Comparison of ENCODE assay signal across 9 cellular contexts in genomic region chr14:21098892-21099595, GRCh38. TPM values are rescaled to one million over a fixed set of nuclear protein-coding genes. Genes with fewer than 3 reads are reported as not detected.
DNase-seq lines count a peak whose midpoint lies in the region; ATAC-seq and TF ChIP-seq lines count a peak whose summit lies in the region.
"Had no signal": no experiment of that assay in that cellular context is flagged by ENCODE, and none has a peak within 500 bp of the region (broad histone marks: within the 10 kb centered on the region; RNA-seq: fewer than 3 reads in every experiment).

No MANE protein-coding gene starts in this region.

- in situ Hi-C loops in brain microvascular endothelial cell (cut with HindIII; ENCODE audit: low pct_ligation_motif_present, low sequenced_read_pairs), result no loop called here

- H3K27ac ChIP-seq in AG04450 (ENCODE audit: low read depth, low read length) (no peak overlapping the region), HUES48 (ENCODE audit: low read depth, low read length) (peak overlapping the region; percentile 91), brain microvascular endothelial cell (no peak overlapping the region)

- TF ChIP-seq CTCF in AG04450 (IDR thresholded peaks at IDR 0.05; ENCODE audit: low read depth, low read length) (no peak), brain microvascular endothelial cell (IDR thresholded peaks at IDR 0.05; ENCODE audit: low read depth, low read length, missing control alignments) (no peak), mucosa of descending colon (IDR thresholded peaks at IDR 0.05) (no peak)

- H3K4me3 ChIP-seq in AG04450 (ENCODE audit: low read depth, low read length) (peak overlapping the region; percentile 73), HUES48 (ENCODE audit: low read depth, low read length) (peak overlapping the region; percentile 84), brain microvascular endothelial cell (ENCODE audit: low read depth, low read length) (peak overlapping the region; percentile 57), mucosa of descending colon (peak overlapping the region; percentile 27)

- H3K4me1 ChIP-seq in HUES48 (ENCODE audit: control insufficient read depth, insufficient read depth, low read length) (peaks cover 56% of the 10 kb centered on the region), mucosa of descending colon (ENCODE audit: low read depth) (peaks cover 35% of the 10 kb centered on the region)

- ATAC-seq in mucosa of descending colon (no peak), HG03097 (IDR thresholded peaks at IDR 0.05; ENCODE audit: low FRiP score, unreplicated experiment) (no peak)

- CTCF ChIA-PET in AG04450 (lab: Charles Lee), result interaction anchor here (0.5 to 2.9 kb wide), 5 partner anchors 10 to 373 kb away, joined by 3 to 22 read pairs (median 4); no protein-coding TSS in a partner anchor

- DNase-seq in AG04450 (ENCODE audit: low read depth, low spot score), result no peak
- DNase-seq in brain microvascular endothelial cell, result no peak
- no peak for DNase-seq in mucosa of descending colon
- no peak for DNase-seq in hippocampal formation (lab: John Stamatoyannopoulos, UW)
- no peak for DNase-seq in KG1 (lab: John Stamatoyannopoulos, UW)
- no peak for DNase-seq in NCI-H2171 (lab: John Stamatoyannopoulos, UW)

- H3K36me3 ChIP-seq in HUES48 (ENCODE audit: control insufficient read depth, insufficient read depth, low read length) (no peaks in the 10 kb centered on the region), brain microvascular endothelial cell (replicated peaks) (no peaks in the 10 kb centered on the region), mucosa of descending colon (ENCODE audit: low read depth) (no peaks in the 10 kb centered on the region)

- no peaks in the 10 kb centered on the region; the same call in 1 of the 2 replicates for H3K9me3 ChIP-seq in AG04450 (ENCODE audit: control insufficient read depth, insufficient read depth, low read length)
- no peaks in the 10 kb centered on the region for H3K9me3 ChIP-seq in HUES48 (ENCODE audit: control insufficient read depth, insufficient read depth, low read length)
- no peaks in the 10 kb centered on the region for H3K9me3 ChIP-seq in mucosa of descending colon

- POLR2A ChIA-PET in AG04450 (lab: Yijun Ruan, JAX), result no interaction called here

- peaks cover 9% of the 10 kb centered on the region for H3K27me3 ChIP-seq in AG04450 (ENCODE audit: control insufficient read depth, insufficient read depth, low read length)
- H3K27me3 ChIP-seq in HUES48 (ENCODE audit: control insufficient read depth, insufficient read depth, low read length), result no peaks in the 10 kb centered on the region
- H3K27me3 ChIP-seq in brain microvascular endothelial cell (replicated peaks), result no peaks in the 10 kb centered on the region

- H3K9ac ChIP-seq in HUES48 (ENCODE audit: low read depth, low read length), result peak overlapping the region; percentile 50

- intact Hi-C loops in mucosa of descending colon (cut with DNase I, micrococcal nuclease), result loop anchor here in 1 of 2 donors (10.0 kb wide), 1 partner anchor 84 kb away; no protein-coding TSS in a partner anchor

RNA-seq across cellular contexts. Expression of gene ZNF219, which starts 0.6 kb away (rescaled TPM):
- 3.9 and 4.8 TPM in 2 replicates for polyA plus RNA-seq in AG04450 (2011; rRNA removed)
- 2.0 and 5.7 TPM in 2 replicates for polyA minus RNA-seq in AG04450 (2011; rRNA and poly(A)+ RNA removed)
- total RNA-seq in mucosa of descending colon, result 100 to 1,000 TPM in 1 of 3 donors, 10 to 100 TPM in 2; 56.6 to 103 (median 58.2) TPM

RNA-seq across cellular contexts. Expression of gene TMEM253, which starts 1.8 kb away (rescaled TPM):
- 0.21 TPM in 2 replicates for polyA plus RNA-seq in AG04450 (2011; rRNA removed)
- not detected in 2 replicates for polyA minus RNA-seq in AG04450 (2011; rRNA and poly(A)+ RNA removed)
- 10 to 100 TPM; 20.2 to 46.0 (median 43.9) TPM for total RNA-seq in mucosa of descending colon
- total RNA-seq: pulmonary artery endothelial cell had no signal

RNA-seq across cellular contexts. Expression of gene ARHGEF40, which starts 28.9 kb away (rescaled TPM):
- polyA plus RNA-seq in AG04450 (2011; rRNA removed), result 40.7 and 52.2 TPM in 2 replicates
- polyA minus RNA-seq in AG04450 (2011; rRNA and poly(A)+ RNA removed), result 58.3 and 66.3 TPM in 2 replicates
- total RNA-seq in mucosa of descending colon, result 10 to 100 TPM; 44.3 to 69.3 (median 47.8) TPM

RNA-seq across cellular contexts. Expression of gene RNASE8, which starts 41.4 kb away (rescaled TPM):
- not detected in 2 replicates for polyA plus RNA-seq in AG04450 (2011; rRNA removed)
- not detected in 2 replicates for polyA minus RNA-seq in AG04450 (2011; rRNA and poly(A)+ RNA removed)
- not detected for total RNA-seq in mucosa of descending colon
- total RNA-seq: pulmonary artery endothelial cell had no signal

RNA-seq across cellular contexts. Expression of gene OR5AU1, which starts 56.8 kb away (rescaled TPM):
- polyA plus RNA-seq in AG04450 (2011; rRNA removed), result not detected in 2 replicates
- not detected in 2 replicates for polyA minus RNA-seq in AG04450 (2011; rRNA and poly(A)+ RNA removed)
- total RNA-seq in mucosa of descending colon, result not detected
- total RNA-seq: pulmonary artery endothelial cell had no signal

Comparison
In these comparisons a context has a peak if more than half of its experiments do, and no peak if none do; other contexts are left out.
1. H3K4me3 ChIP-seq: peak in every context shown above with its lines; median percentile 84 in HUES48; 73 in AG04450; 57 in brain microvascular endothelial cell; 27 in mucosa of descending colon.